In the genomic region with DNA sequence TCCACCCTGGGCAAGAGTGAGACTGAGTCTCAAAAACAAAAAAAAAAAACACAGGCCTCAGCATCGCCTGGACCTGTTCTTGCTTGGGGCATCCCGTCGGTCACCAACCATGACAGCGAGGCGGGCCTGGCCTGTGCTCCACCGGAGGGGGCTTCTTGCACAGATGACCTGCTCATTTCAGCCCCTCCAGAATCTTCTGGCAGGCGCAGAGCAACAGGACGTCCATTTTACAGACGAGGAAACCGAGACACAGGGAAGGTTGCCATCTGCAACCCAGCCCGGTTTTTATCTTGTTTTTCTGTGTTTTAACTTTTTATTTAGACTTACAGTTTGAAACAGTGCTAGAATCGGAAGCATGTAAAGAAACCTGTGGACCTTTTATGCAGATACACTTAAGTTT, we compare ENCODE assay signal across 8 cellular contexts. TPM values are rescaled to one million over a fixed set of nuclear protein-coding genes. Genes with fewer than 3 reads are reported as not detected.
DNase-seq lines count a peak whose midpoint lies in the region; ATAC-seq and TF ChIP-seq lines count a peak whose summit lies in the region.

No MANE protein-coding gene starts in this region.

- intact Hi-C loops in activated T-helper 2 cell treated with anti-CD3 and anti-CD28 coated beads, Interferon-gamma antibody, Interleukin-2, Interleukin-4, amounts not matched to agents 10 μg/mL and 5 μg/mL and 100 μg/mL, durations not matched to agents 14 hours and 24 hours and 36 hours (cut with micrococcal nuclease) = no loop called here

- POLR2A ChIA-PET in GM10248 (lab: Yijun Ruan, JAX) = no interaction called here

- H3K27ac ChIP-seq in iPS-18a (ENCODE audit: low read length) = no peak overlapping the region

- CTCF ChIA-PET in GM10248 (lab: Yijun Ruan, JAX) = no interaction called here

- H3K36me3 ChIP-seq in iPS-18a (ENCODE audit: control insufficient read depth, low read depth, low read length) = peaks cover 13% of the 10 kb centered on the region

- H3K4me3 ChIP-seq in iPS-18a (ENCODE audit: low read length) = peak overlapping the region; percentile 83

- DNase-seq in HFFc6 = no peak
- DNase-seq in activated T-helper 2 cell treated with anti-CD3 and anti-CD28 coated beads, Interferon-gamma antibody, Interleukin-2, Interleukin-4, amounts not matched to agents 10 μg/mL and 5 μg/mL and 100 μg/mL, durations not matched to agents 14 hours and 24 hours and 36 hours (ENCODE audit: low spot score) = no peak
- no peak for DNase-seq in stimulated activated naive CD8-positive, alpha-beta T cell treated with anti-CD3 and anti-CD28 coated beads, Interleukin-15, amount 100 ng/mL, for 72 hours
- DNase-seq in GM10248 (ENCODE audit: extremely low spot score) = no peak
- DNase-seq in medulla oblongata (ENCODE audit: extremely low spot score) = no peak
- no peak for DNase-seq in activated CD8-positive, alpha-beta memory T cell treated with anti-CD3 and anti-CD28 coated beads, Interleukin-2, amount 50 U/mL, for 4 hours
- DNase-seq in DMS114 treated with DMSO at 0.1 percent for 48 hours (lab: John Stamatoyannopoulos, UW; ENCODE audit: unreplicated experiment) = no peak

- TF ChIP-seq CTCF in HFFc6 (IDR thresholded peaks at IDR 0.05) (no peak), GM10248 (IDR thresholded peaks at IDR 0.05; ENCODE audit: control extremely low read depth, extremely low read depth, low read depth, missing control alignments) (no peak)

- peak overlapping the region; percentile 82 for H3K27ac Mint-ChIP-seq in HFFc6
- peak overlapping the region; percentile 78 for H3K27ac Mint-ChIP-seq in activated T-helper 2 cell treated with anti-CD3 and anti-CD28 coated beads, Interferon-gamma antibody, Interleukin-2, Interleukin-4, amounts not matched to agents 10 μg/mL and 5 μg/mL and 100 μg/mL, durations not matched to agents 14 hours and 24 hours and 36 hours
- peak overlapping the region in 1 of 2 donors; percentile 42 for H3K27ac Mint-ChIP-seq in stimulated activated naive CD8-positive, alpha-beta T cell treated with anti-CD3 and anti-CD28 coated beads, Interleukin-15, amount 100 ng/mL, for 72 hours

- H3K36me3 Mint-ChIP-seq in HFFc6 (ENCODE audit: low read depth) = peaks cover 19% of the 10 kb centered on the region
- peaks cover 38% of the 10 kb centered on the region for H3K36me3 Mint-ChIP-seq in activated T-helper 2 cell treated with anti-CD3 and anti-CD28 coated beads, Interferon-gamma antibody, Interleukin-2, Interleukin-4, amounts not matched to agents 10 μg/mL and 5 μg/mL and 100 μg/mL, durations not matched to agents 14 hours and 24 hours and 36 hours (ENCODE audit: low read depth)

- peaks cover 8% of the 10 kb centered on the region for H3K4me1 ChIP-seq in iPS-18a (ENCODE audit: control insufficient read depth, low read depth, low read length)

- peaks cover 9% of the 10 kb centered on the region for H3K27me3 ChIP-seq in iPS-18a (ENCODE audit: control insufficient read depth, insufficient read depth, low read length)

- peaks cover 29% of the 10 kb centered on the region for H3K4me1 Mint-ChIP-seq in HFFc6 (ENCODE audit: low read depth)
- peaks cover 40% of the 10 kb centered on the region for H3K4me1 Mint-ChIP-seq in activated T-helper 2 cell treated with anti-CD3 and anti-CD28 coated beads, Interferon-gamma antibody, Interleukin-2, Interleukin-4, amounts not matched to agents 10 μg/mL and 5 μg/mL and 100 μg/mL, durations not matched to agents 14 hours and 24 hours and 36 hours (ENCODE audit: low read depth)
- H3K4me1 Mint-ChIP-seq in stimulated activated naive CD8-positive, alpha-beta T cell treated with anti-CD3 and anti-CD28 coated beads, Interleukin-15, amount 100 ng/mL, for 72 hours = peaks cover 67% of the 10 kb centered on the region

- H3K4me3 Mint-ChIP-seq in HFFc6 = peak overlapping the region; percentile 100
- H3K4me3 Mint-ChIP-seq in activated T-helper 2 cell treated with anti-CD3 and anti-CD28 coated beads, Interferon-gamma antibody, Interleukin-2, Interleukin-4, amounts not matched to agents 10 μg/mL and 5 μg/mL and 100 μg/mL, durations not matched to agents 14 hours and 24 hours and 36 hours (ENCODE audit: low read depth) = peak overlapping the region; percentile 96
- H3K4me3 Mint-ChIP-seq in stimulated activated naive CD8-positive, alpha-beta T cell treated with anti-CD3 and anti-CD28 coated beads, Interleukin-15, amount 100 ng/mL, for 72 hours = peak overlapping the region; percentile 88 to 91

- no peak for ATAC-seq in stimulated activated naive CD8-positive, alpha-beta T cell treated with anti-CD3 and anti-CD28 coated beads, Interleukin-15, amount 100 ng/mL, for 72 hours

- peak overlapping the region; percentile 66 for H3K9ac ChIP-seq in iPS-18a (ENCODE audit: low read length)

- H3K9me3 Mint-ChIP-seq in HFFc6 = no peaks in the 10 kb centered on the region
- H3K9me3 Mint-ChIP-seq in activated T-helper 2 cell treated with anti-CD3 and anti-CD28 coated beads, Interferon-gamma antibody, Interleukin-2, Interleukin-4, amounts not matched to agents 10 μg/mL and 5 μg/mL and 100 μg/mL, durations not matched to agents 14 hours and 24 hours and 36 hours = no peaks in the 10 kb centered on the region
- peaks cover 0 to 10% of the 10 kb centered on the region in 2 donors for H3K9me3 Mint-ChIP-seq in stimulated activated naive CD8-positive, alpha-beta T cell treated with anti-CD3 and anti-CD28 coated beads, Interleukin-15, amount 100 ng/mL, for 72 hours

- H3K9me3 ChIP-seq in iPS-18a (ENCODE audit: control insufficient read depth, low read depth, low read length) = no peaks in the 10 kb centered on the region

- H3K27me3 Mint-ChIP-seq in HFFc6 (ENCODE audit: insufficient read depth) = peaks cover 1% of the 10 kb centered on the region
- no peaks in the 10 kb centered on the region for H3K27me3 Mint-ChIP-seq in activated T-helper 2 cell treated with anti-CD3 and anti-CD28 coated beads, Interferon-gamma antibody, Interleukin-2, Interleukin-4, amounts not matched to agents 10 μg/mL and 5 μg/mL and 100 μg/mL, durations not matched to agents 14 hours and 24 hours and 36 hours (ENCODE audit: low read depth)
- no peaks in the 10 kb centered on the region for H3K27me3 Mint-ChIP-seq in stimulated activated naive CD8-positive, alpha-beta T cell treated with anti-CD3 and anti-CD28 coated beads, Interleukin-15, amount 100 ng/mL, for 72 hours

RNA-seq across cellular contexts. Expression of gene CSTB, which starts 0.9 kb away (rescaled TPM):
- total RNA-seq in HFFc6 (2021; fragmentation: NEBNext Ultra II Directional; extraction: Animal tissue kit (Norgen Biotek cat#: 25700)) = 10 to 100 TPM; 56.7 to 71.4 (median 66.9) TPM
- total RNA-seq in activated T-helper 2 cell treated with anti-CD3 and anti-CD28 coated beads, Interferon-gamma antibody, Interleukin-2, Interleukin-4, amounts not matched to agents 10 μg/mL and 5 μg/mL and 100 μg/mL, durations not matched to agents 14 hours and 24 hours and 36 hours = 55.8 TPM in 2 replicates

RNA-seq across cellular contexts. Expression of gene RRP1, which starts 14.2 kb away (rescaled TPM):
- 10 to 100 TPM; 19.9 to 24.8 (median 23.0) TPM for total RNA-seq in HFFc6 (2021; fragmentation: NEBNext Ultra II Directional; extraction: Animal tissue kit (Norgen Biotek cat#: 25700))
- total RNA-seq in activated T-helper 2 cell treated with anti-CD3 and anti-CD28 coated beads, Interferon-gamma antibody, Interleukin-2, Interleukin-4, amounts not matched to agents 10 μg/mL and 5 μg/mL and 100 μg/mL, durations not matched to agents 14 hours and 24 hours and 36 hours = 67.1 and 71.7 TPM in 2 replicates

RNA-seq across cellular contexts. Expression of gene PDXK, which starts 56.3 kb away (rescaled TPM):
- 100 to 1,000 TPM; 154 to 160 (median 157) TPM for total RNA-seq in HFFc6 (2021; fragmentation: NEBNext Ultra II Directional; extraction: Animal tissue kit (Norgen Biotek cat#: 25700))
- total RNA-seq in activated T-helper 2 cell treated with anti-CD3 and anti-CD28 coated beads, Interferon-gamma antibody, Interleukin-2, Interleukin-4, amounts not matched to agents 10 μg/mL and 5 μg/mL and 100 μg/mL, durations not matched to agents 14 hours and 24 hours and 36 hours = 124 and 136 TPM in 2 replicates
